14 cellular contexts compared by ENCODE assay signal in genomic region chr10:71880425-71881306, GRCh38. TPM values are rescaled to one million over a fixed set of nuclear protein-coding genes. Genes with fewer than 3 reads are reported as not detected.
DNase-seq lines count a peak whose midpoint lies in the region; ATAC-seq, FAIRE-seq and TF ChIP-seq lines count a peak whose summit lies in the region.
"Had no signal": no experiment of that assay in that cellular context is flagged by ENCODE, and none has a peak within 500 bp of the region (broad histone marks: within the 10 kb centered on the region; RNA-seq: fewer than 3 reads in every experiment).

No MANE protein-coding gene starts in this region.

- in situ Hi-C loops in GM12878 (cut with MboI) = no loop called here

- TF ChIP-seq RAD21 in GM12878 (IDR thresholded peaks at IDR 0.05; ENCODE audit: insufficient read depth, low read depth, low read length) = no peak

- H3K4me3 ChIP-seq in GM12878 = no peak overlapping the region
- H3K4me3 ChIP-seq in lower lobe of right lung = no peak overlapping the region

- H3K9ac ChIP-seq in GM12878 (ENCODE audit: control insufficient read depth, insufficient read depth, low read length) = no peak overlapping the region

- no peaks in the 10 kb centered on the region for H4K20me1 ChIP-seq in GM12878 (ENCODE audit: control insufficient read depth, insufficient read depth)

- H3K36me3 ChIP-seq in GM12878 (ENCODE audit: control insufficient read depth in 2 of 2, insufficient read depth in 2 of 2, low read length in 1 of 2) (no peaks in the 10 kb centered on the region), lower lobe of right lung (no peaks in the 10 kb centered on the region)

- H3K4me2 ChIP-seq in GM12878 (ENCODE audit: control insufficient read depth, insufficient read depth) = no peak overlapping the region

- no peak overlapping the region for H3K27ac ChIP-seq in GM12878 (ENCODE audit: control insufficient read depth, insufficient read depth)
- H3K27ac ChIP-seq in lower lobe of right lung = no peak overlapping the region

- FAIRE-seq in GM12878 (lab: Jason Lieb, UNC) = no peak
- FAIRE-seq: G401.6, HTR-8/SVneo, RCC 7860, TTC549 had no signal

- TF ChIP-seq CTCF in GM12878 (IDR thresholded peaks at IDR 0.05 in 2 of 3, conservative IDR thresholded peaks at IDR 0.05 in 1 of 3; ENCODE audit: control insufficient read depth in 2 of 3, extremely low read depth in 1 of 3, insufficient read depth in 1 of 3, low read depth in 3 of 3, low read length in 3 of 3) (no peak), lower lobe of right lung (IDR thresholded peaks at IDR 0.05) (no peak)

- no peaks in the 10 kb centered on the region for H3K79me2 ChIP-seq in GM12878 (ENCODE audit: control insufficient read depth, insufficient read depth, low read length)

- TF ChIP-seq EP300 in GM12878 (IDR thresholded peaks at IDR 0.05; ENCODE audit: borderline replicate concordance in 1 of 2, control insufficient read depth in 1 of 2, low read depth in 2 of 2, low read length in 2 of 2) = no peak

- CTCF ChIA-PET in GM12878 (lab: Yijun Ruan, JAX) = interaction anchor here (0.8 to 2.3 kb wide), 3 partner anchors 16 to 497 kb away, joined by 3 to 12 read pairs (median 3); no protein-coding TSS in a partner anchor

- no peak overlapping the region for H2AFZ ChIP-seq in GM12878 (ENCODE audit: control insufficient read depth, low read depth, low read length)

- H3K4me1 ChIP-seq in GM12878 (ENCODE audit: control insufficient read depth, insufficient read depth, low read length) (peaks cover 9% of the 10 kb centered on the region), lower lobe of right lung (peaks cover 4% of the 10 kb centered on the region)

- SMC1A ChIA-PET in GM12878 (lab: Charles Lee; ENCODE audit: uncharacterized antibody, unreplicated experiment) = interaction anchor here (1.5 kb wide), 1 partner anchor 45 kb away, joined by 3 read pairs; no protein-coding TSS in a partner anchor

- POLR2A ChIA-PET in GM12878 (lab: Charles Lee) = no interaction called here

- no peak for TF ChIP-seq POLR2A in GM12878 (IDR thresholded peaks at IDR 0.05; ENCODE audit: low read depth, low read length)

- RAD21 ChIA-PET in GM12878 (lab: Charles Lee; ENCODE audit: unreplicated experiment) = no interaction called here

- no TSS peak for BruUV-seq in GM12878 (replicated peaks; lab: Mats Ljungman, UMichigan)

- DNase-seq in Right ventricle myocardium inferior (ENCODE audit: missing footprints) (no peak), cardiac septum (ENCODE audit: low spot score) (no peak), GM12878 (ENCODE audit: low read depth, low spot score) (no peak), lower lobe of right lung (no peak), GF-D8 (lab: John Stamatoyannopoulos, UW) (no peak), NCI-H345 (lab: John Stamatoyannopoulos, UW) (no peak)
- no peak for DNase-seq in activated naive CD4-positive, alpha-beta T cell treated with Interleukin-2 at 50 U/mL for 16 hours
- DNase-seq: NCI-H2029, retina had no signal

- H3K27me3 ChIP-seq in GM12878 (replicated peaks in 1 of 2; ENCODE audit: control insufficient read depth in 2 of 2, insufficient read depth in 2 of 2, low read length in 1 of 2) (no peaks in the 10 kb centered on the region), lower lobe of right lung (ENCODE audit: low read depth) (no peaks in the 10 kb centered on the region)

- 82% methylated on average over 13 of the region's 13 CpGs for WGBS in GM12878 (ENCODE audit: insufficient coverage, insufficient replicate concordance, low lambda C conversion rate, missing lambda C conversion rate)

- no peaks in the 10 kb centered on the region for H3K9me3 ChIP-seq in GM12878 (replicated peaks; ENCODE audit: control insufficient read depth, insufficient read depth, low read length)
- no peaks in the 10 kb centered on the region for H3K9me3 ChIP-seq in lower lobe of right lung

- peak; percentile 70 for ATAC-seq in Right ventricle myocardium inferior
- ATAC-seq in GM12878 = peak; percentile 41
- peak; percentile 23 to 75 for ATAC-seq in lower lobe of right lung
- ATAC-seq in HG03108 (IDR thresholded peaks at IDR 0.05; ENCODE audit: unreplicated experiment) = no peak

- intact Hi-C loops in Right ventricle myocardium inferior (cut with DNase I) = no loop called here
- intact Hi-C loops in cardiac septum (cut with DNase I) = loop anchor here (10.0 kb wide), 1 partner anchor 166 kb away; the partner anchor contains the start of gene C10orf105
- intact Hi-C loops in GM12878 (cut with micrococcal nuclease; ENCODE audit: unreplicated experiment) = no loop called here
- intact Hi-C loops in lower lobe of right lung (cut with DNase I) = no loop called here

TF ChIP-seq in GM12878, 131 proteins besides CTCF, POLR2A, EP300 and RAD21 (continues in another document):
- TF ChIP-seq SIX5 (IDR thresholded peaks at IDR 0.05; ENCODE audit: low read depth, low read length, severe bottlenecking) = no peak
- TF ChIP-seq HCFC1 (IDR thresholded peaks at IDR 0.05; ENCODE audit: low read length) = no peak
- TF ChIP-seq, protein P1, sequence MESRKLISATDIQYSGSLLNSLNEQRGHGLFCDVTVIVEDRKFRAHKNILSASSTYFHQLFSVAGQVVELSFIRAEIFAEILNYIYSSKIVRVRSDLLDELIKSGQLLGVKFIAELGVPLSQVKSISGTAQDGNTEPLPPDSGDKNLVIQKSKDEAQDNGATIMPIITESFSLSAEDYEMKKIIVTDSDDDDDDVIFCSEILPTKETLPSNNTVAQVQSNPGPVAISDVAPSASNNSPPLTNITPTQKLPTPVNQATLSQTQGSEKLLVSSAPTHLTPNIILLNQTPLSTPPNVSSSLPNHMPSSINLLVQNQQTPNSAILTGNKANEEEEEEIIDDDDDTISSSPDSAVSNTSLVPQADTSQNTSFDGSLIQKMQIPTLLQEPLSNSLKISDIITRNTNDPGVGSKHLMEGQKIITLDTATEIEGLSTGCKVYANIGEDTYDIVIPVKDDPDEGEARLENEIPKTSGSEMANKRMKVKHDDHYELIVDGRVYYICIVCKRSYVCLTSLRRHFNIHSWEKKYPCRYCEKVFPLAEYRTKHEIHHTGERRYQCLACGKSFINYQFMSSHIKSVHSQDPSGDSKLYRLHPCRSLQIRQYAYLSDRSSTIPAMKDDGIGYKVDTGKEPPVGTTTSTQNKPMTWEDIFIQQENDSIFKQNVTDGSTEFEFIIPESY (IDR thresholded peaks at IDR 0.05) = no peak
- TF ChIP-seq CBX5 (IDR thresholded peaks at IDR 0.05; ENCODE audit: low read depth) = no peak
- no peak for TF ChIP-seq IRF3 (IDR thresholded peaks at IDR 0.05)
- TF ChIP-seq, protein P2, sequence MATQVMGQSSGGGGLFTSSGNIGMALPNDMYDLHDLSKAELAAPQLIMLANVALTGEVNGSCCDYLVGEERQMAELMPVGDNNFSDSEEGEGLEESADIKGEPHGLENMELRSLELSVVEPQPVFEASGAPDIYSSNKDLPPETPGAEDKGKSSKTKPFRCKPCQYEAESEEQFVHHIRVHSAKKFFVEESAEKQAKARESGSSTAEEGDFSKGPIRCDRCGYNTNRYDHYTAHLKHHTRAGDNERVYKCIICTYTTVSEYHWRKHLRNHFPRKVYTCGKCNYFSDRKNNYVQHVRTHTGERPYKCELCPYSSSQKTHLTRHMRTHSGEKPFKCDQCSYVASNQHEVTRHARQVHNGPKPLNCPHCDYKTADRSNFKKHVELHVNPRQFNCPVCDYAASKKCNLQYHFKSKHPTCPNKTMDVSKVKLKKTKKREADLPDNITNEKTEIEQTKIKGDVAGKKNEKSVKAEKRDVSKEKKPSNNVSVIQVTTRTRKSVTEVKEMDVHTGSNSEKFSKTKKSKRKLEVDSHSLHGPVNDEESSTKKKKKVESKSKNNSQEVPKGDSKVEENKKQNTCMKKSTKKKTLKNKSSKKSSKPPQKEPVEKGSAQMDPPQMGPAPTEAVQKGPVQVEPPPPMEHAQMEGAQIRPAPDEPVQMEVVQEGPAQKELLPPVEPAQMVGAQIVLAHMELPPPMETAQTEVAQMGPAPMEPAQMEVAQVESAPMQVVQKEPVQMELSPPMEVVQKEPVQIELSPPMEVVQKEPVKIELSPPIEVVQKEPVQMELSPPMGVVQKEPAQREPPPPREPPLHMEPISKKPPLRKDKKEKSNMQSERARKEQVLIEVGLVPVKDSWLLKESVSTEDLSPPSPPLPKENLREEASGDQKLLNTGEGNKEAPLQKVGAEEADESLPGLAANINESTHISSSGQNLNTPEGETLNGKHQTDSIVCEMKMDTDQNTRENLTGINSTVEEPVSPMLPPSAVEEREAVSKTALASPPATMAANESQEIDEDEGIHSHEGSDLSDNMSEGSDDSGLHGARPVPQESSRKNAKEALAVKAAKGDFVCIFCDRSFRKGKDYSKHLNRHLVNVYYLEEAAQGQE (IDR thresholded peaks at IDR 0.05; ENCODE audit: low read depth, low read length) = no peak

RNA-seq across cellular contexts. Expression of gene PSAP, which starts 29.6 kb away (rescaled TPM):
- total RNA-seq in Right ventricle myocardium inferior (1,777 TPM), cardiac septum (1,123 TPM), GM12878 (2014; rRNA removed) (287 and 299 TPM in 2 replicates), GM12878 (2014; rRNA removed; fragmentation: Illumina TruSeq; extraction: Trizol) (178 and 179 TPM in 2 replicates), GM12878 (2021) (336 and 346 TPM in 2 replicates), lower lobe of right lung (2,019 TPM)
- 269 and 285 TPM in 2 replicates for total RNA-seq in GM12878 (2013; cell fraction: nucleolus; rRNA removed)
- polyA plus RNA-seq in GM12878 (2011; ENCODE audit: low read depth) = 193 TPM
- polyA plus RNA-seq in GM12878 (2011; rRNA removed) (190 and 232 TPM in 2 replicates), GM12878 (2014; fragmentation: Illumina TruSeq; extraction: Trizol) (251 and 258 TPM in 2 replicates), GM12878 (2014; fragmentation: Nextera tagmentation; extraction: Ambion mirVana) (100 to 1,000 TPM; 280 to 312 TPM), GM12878 (2014; rRNA removed) (309 and 310 TPM in 2 replicates), GM12878 (2016; fragmentation: Nextera tagmentation; extraction: Ambion mirVana) (100 to 1,000 TPM; 275 to 291 TPM)
- polyA plus RNA-seq in GM12878 (2011; cell fraction: cytosol; rRNA removed) = 284 and 288 TPM in 2 replicates
- 240 and 286 TPM in 2 replicates for polyA plus RNA-seq in GM12878 (2011; cell fraction: nucleus; rRNA removed)
- polyA plus RNA-seq in GM12878 (2012) = 258 and 314 TPM in 2 replicates
- 185 and 279 TPM in 2 replicates for polyA minus RNA-seq in GM12878 (2011; rRNA and poly(A)+ RNA removed)
- polyA minus RNA-seq in GM12878 (2011; cell fraction: cytosol; rRNA and poly(A)+ RNA removed) = 85.0 and 93.7 TPM in 2 replicates
- polyA minus RNA-seq in GM12878 (2011; cell fraction: nucleus; rRNA and poly(A)+ RNA removed) = 43.9 and 51.0 TPM in 2 replicates
